In the genomic region with DNA sequence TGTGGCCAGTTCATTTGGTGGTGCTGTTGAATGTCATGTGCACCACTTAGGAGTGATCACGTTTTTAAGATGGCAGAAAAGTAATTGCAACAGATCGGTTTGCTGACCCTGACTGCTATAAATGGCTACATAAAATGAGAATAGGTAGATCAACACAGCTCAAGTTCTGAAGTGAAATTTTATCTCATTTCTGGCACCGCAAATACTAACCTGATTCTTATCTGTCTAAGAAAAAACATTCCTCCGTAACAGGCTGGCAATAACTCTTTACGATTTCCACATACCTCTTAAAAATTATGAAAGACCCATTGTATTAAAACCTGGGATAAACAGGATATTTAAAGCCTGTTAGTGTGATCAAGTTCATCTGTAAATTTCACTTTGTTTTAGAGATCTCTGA, we compare ENCODE assay signal across 1 cellular context.
TF ChIP-seq lines count a peak whose summit lies in the region.

No MANE protein-coding gene starts in this region.

TF ChIP-seq in GM23338, 12 proteins besides CTCF, POLR2A, EP300 and RAD21 (continued from another document):
- TF ChIP-seq, protein P1, sequence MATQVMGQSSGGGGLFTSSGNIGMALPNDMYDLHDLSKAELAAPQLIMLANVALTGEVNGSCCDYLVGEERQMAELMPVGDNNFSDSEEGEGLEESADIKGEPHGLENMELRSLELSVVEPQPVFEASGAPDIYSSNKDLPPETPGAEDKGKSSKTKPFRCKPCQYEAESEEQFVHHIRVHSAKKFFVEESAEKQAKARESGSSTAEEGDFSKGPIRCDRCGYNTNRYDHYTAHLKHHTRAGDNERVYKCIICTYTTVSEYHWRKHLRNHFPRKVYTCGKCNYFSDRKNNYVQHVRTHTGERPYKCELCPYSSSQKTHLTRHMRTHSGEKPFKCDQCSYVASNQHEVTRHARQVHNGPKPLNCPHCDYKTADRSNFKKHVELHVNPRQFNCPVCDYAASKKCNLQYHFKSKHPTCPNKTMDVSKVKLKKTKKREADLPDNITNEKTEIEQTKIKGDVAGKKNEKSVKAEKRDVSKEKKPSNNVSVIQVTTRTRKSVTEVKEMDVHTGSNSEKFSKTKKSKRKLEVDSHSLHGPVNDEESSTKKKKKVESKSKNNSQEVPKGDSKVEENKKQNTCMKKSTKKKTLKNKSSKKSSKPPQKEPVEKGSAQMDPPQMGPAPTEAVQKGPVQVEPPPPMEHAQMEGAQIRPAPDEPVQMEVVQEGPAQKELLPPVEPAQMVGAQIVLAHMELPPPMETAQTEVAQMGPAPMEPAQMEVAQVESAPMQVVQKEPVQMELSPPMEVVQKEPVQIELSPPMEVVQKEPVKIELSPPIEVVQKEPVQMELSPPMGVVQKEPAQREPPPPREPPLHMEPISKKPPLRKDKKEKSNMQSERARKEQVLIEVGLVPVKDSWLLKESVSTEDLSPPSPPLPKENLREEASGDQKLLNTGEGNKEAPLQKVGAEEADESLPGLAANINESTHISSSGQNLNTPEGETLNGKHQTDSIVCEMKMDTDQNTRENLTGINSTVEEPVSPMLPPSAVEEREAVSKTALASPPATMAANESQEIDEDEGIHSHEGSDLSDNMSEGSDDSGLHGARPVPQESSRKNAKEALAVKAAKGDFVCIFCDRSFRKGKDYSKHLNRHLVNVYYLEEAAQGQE (IDR thresholded peaks at IDR 0.05; ENCODE audit: unreplicated experiment), result no peak
- TF ChIP-seq ZNF331 (CRISPR knock-in tag; IDR thresholded peaks at IDR 0.05; ENCODE audit: low read depth) (no peak), ZNF114 (CRISPR knock-in tag; IDR thresholded peaks at IDR 0.05) (no peak), EZH2phosphoT487 (IDR thresholded peaks at IDR 0.05; ENCODE audit: unreplicated experiment) (no peak), STAT1 (IDR thresholded peaks at IDR 0.05; ENCODE audit: unreplicated experiment) (no peak), EZH2 (IDR thresholded peaks at IDR 0.05; ENCODE audit: low read depth, unreplicated experiment) (no peak)
- TF ChIP-seq, protein P2, sequence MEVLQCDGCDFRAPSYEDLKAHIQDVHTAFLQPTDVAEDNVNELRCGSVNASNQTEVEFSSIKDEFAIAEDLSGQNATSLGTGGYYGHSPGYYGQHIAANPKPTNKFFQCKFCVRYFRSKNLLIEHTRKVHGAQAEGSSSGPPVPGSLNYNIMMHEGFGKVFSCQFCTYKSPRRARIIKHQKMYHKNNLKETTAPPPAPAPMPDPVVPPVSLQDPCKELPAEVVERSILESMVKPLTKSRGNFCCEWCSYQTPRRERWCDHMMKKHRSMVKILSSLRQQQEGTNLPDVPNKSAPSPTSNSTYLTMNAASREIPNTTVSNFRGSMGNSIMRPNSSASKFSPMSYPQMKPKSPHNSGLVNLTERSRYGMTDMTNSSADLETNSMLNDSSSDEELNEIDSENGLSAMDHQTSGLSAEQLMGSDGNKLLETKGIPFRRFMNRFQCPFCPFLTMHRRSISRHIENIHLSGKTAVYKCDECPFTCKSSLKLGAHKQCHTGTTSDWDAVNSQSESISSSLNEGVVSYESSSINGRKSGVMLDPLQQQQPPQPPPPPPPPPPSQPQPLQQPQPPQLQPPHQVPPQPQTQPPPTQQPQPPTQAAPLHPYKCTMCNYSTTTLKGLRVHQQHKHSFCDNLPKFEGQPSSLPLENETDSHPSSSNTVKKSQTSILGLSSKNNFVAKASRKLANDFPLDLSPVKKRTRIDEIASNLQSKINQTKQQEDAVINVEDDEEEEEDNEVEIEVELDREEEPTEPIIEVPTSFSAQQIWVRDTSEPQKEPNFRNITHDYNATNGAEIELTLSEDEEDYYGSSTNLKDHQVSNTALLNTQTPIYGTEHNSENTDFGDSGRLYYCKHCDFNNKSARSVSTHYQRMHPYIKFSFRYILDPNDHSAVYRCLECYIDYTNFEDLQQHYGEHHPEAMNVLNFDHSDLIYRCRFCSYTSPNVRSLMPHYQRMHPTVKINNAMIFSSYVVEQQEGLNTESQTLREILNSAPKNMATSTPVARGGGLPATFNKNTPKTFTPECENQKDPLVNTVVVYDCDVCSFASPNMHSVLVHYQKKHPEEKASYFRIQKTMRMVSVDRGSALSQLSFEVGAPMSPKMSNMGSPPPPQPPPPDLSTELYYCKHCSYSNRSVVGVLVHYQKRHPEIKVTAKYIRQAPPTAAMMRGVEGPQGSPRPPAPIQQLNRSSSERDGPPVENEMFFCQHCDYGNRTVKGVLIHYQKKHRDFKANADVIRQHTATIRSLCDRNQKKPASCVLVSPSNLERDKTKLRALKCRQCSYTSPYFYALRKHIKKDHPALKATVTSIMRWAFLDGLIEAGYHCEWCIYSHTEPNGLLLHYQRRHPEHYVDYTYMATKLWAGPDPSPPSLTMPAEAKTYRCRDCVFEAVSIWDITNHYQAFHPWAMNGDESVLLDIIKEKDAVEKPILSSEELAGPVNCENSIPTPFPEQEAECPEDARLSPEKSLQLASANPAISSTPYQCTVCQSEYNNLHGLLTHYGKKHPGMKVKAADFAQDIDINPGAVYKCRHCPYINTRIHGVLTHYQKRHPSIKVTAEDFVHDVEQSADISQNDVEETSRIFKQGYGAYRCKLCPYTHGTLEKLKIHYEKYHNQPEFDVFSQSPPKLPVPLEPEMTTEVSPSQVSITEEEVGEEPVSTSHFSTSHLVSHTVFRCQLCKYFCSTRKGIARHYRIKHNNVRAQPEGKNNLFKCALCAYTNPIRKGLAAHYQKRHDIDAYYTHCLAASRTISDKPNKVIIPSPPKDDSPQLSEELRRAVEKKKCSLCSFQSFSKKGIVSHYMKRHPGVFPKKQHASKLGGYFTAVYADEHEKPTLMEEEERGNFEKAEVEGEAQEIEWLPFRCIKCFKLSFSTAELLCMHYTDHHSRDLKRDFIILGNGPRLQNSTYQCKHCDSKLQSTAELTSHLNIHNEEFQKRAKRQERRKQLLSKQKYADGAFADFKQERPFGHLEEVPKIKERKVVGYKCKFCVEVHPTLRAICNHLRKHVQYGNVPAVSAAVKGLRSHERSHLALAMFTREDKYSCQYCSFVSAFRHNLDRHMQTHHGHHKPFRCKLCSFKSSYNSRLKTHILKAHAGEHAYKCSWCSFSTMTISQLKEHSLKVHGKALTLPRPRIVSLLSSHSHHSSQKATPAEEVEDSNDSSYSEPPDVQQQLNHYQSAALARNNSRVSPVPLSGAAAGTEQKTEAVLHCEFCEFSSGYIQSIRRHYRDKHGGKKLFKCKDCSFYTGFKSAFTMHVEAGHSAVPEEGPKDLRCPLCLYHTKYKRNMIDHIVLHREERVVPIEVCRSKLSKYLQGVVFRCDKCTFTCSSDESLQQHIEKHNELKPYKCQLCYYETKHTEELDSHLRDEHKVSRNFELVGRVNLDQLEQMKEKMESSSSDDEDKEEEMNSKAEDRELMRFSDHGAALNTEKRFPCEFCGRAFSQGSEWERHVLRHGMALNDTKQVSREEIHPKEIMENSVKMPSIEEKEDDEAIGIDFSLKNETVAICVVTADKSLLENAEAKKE (CRISPR knock-in tag; IDR thresholded peaks at IDR 0.05), result no peak
